27 cellular contexts compared by ENCODE assay signal in the genomic region with DNA sequence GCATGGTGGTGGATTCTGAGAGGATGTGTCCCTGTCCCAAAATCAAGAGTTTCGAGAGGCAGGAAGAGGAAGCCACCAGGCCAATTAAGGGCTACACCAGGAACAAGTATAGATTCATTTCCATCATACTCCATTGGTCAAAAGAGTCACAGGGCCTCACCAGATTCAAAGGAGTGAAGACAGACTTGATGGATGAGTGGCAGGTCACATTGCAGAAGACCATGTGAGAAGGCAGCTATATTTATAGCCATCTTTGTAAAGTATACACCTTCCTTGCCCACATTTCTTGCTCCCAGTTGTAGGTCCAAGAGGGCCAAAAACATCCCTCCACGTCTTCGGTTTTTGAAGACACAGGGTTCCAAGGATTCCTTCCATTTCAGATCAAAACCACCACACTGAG.
"Had no signal": no experiment of that assay in that cellular context is flagged by ENCODE, and none has a peak within 500 bp of the region (broad histone marks: within the 10 kb centered on the region; RNA-seq: fewer than 3 reads in every experiment).

No MANE protein-coding gene starts in this region.

- H3K79me2 ChIP-seq: parathyroid adenoma had no signal

- H3K36me3 Mint-ChIP-seq: naive thymus-derived CD4-positive, alpha-beta T cell; natural killer cell; stimulated activated effector memory CD8-positive, alpha-beta T cell treated with anti-CD3 and anti-CD28 coated beads, Interleukin-12 subunit alpha, Interleukin-12 subunit beta, amount 100 ng/mL, for 72 hours; stimulated activated naive B cell treated with anti-CD40 and anti-IgM and Interleukin-4, amounts not matched to agents 10 μg/mL and 1 μg/mL and 100 μg/mL, for 72 hours had no signal

- H3K4me1 Mint-ChIP-seq: natural killer cell; stimulated activated effector memory CD8-positive, alpha-beta T cell treated with anti-CD3 and anti-CD28 coated beads, Interleukin-12 subunit alpha, Interleukin-12 subunit beta, amount 100 ng/mL, for 72 hours; stimulated activated naive B cell treated with anti-CD40 and anti-IgM and Interleukin-4, amounts not matched to agents 10 μg/mL and 1 μg/mL and 100 μg/mL, for 72 hours had no signal

- H3K27ac ChIP-seq: ovary, parathyroid adenoma, psoas muscle, right lobe of liver, sigmoid colon, stomach, thoracic aorta, thyroid gland, tibial nerve, upper lobe of right lung, uterus had no signal

- DNase-seq: naive thymus-derived CD4-positive, alpha-beta T cell; natural killer cell; occipital lobe; ovary; posterior cingulate gyrus; psoas muscle; right cardiac atrium; right lobe of liver; sigmoid colon; small intestine; stimulated activated CD4-positive, alpha-beta T cell treated with anti-CD3 and anti-CD28 coated beads, Interleukin-15, amount 100 ng/mL, for 24 hours; stimulated activated CD4-positive, alpha-beta T cell treated with anti-CD3 and anti-CD28 coated beads, Interleukin-2, amount 100 ng/mL, for 24 hours; stimulated activated CD4-positive, alpha-beta T cell treated with anti-CD3 and anti-CD28 coated beads, Interleukin-2, amount 100 ng/mL, for 48 hours; stimulated activated CD4-positive, alpha-beta T cell treated with anti-CD3 and anti-CD28 coated beads, Interleukin-4, amount 100 ng/mL, for 24 hours; stimulated activated naive B cell treated with anti-CD40 and anti-IgM and Interleukin-4, amounts not matched to agents 10 μg/mL and 1 μg/mL and 100 μg/mL, for 72 hours; stimulated activated naive CD4-positive, alpha-beta T cell treated with Interleukin-2 at 50 U/mL for 16 hours; stomach; thyroid gland; trophoblast cell; upper lobe of right lung; uterus had no signal

- H3K27ac Mint-ChIP-seq: naive thymus-derived CD4-positive, alpha-beta T cell; natural killer cell; progenitor cell of endocrine pancreas; stimulated activated effector memory CD8-positive, alpha-beta T cell treated with anti-CD3 and anti-CD28 coated beads, Interleukin-12 subunit alpha, Interleukin-12 subunit beta, amount 100 ng/mL, for 72 hours; stimulated activated naive B cell treated with anti-CD40 and anti-IgM and Interleukin-4, amounts not matched to agents 10 μg/mL and 1 μg/mL and 100 μg/mL, for 72 hours; stimulated activated naive CD8-positive, alpha-beta T cell treated with anti-CD3 and anti-CD28 coated beads, Interleukin-15, Interleukin-2, amounts not matched to agents 100 ng/mL and 50 ng/mL, for 24 hours had no signal

- H3K9me3 ChIP-seq: ovary, right lobe of liver, thoracic aorta, thyroid gland, upper lobe of right lung had no signal

- FAIRE-seq: small intestine had no signal

- H3K4me1 ChIP-seq: parathyroid adenoma, psoas muscle, right lobe of liver, uterus had no signal

- ATAC-seq: naive thymus-derived CD4-positive, alpha-beta T cell; natural killer cell; right cardiac atrium; right lobe of liver; stimulated activated effector memory CD8-positive, alpha-beta T cell treated with anti-CD3 and anti-CD28 coated beads, Interleukin-12 subunit alpha, Interleukin-12 subunit beta, amount 100 ng/mL, for 72 hours; stimulated activated naive B cell treated with anti-CD40 and anti-IgM and Interleukin-4, amounts not matched to agents 10 μg/mL and 1 μg/mL and 100 μg/mL, for 72 hours; upper lobe of right lung had no signal

- H2AFZ ChIP-seq: parathyroid adenoma had no signal

- H3K4me3 ChIP-seq: ovary, psoas muscle, right lobe of liver, sigmoid colon, stomach, thoracic aorta, thyroid gland, tibial nerve, upper lobe of right lung, uterus had no signal

- H3K27me3 ChIP-seq: ovary, right lobe of liver, thyroid gland, upper lobe of right lung, uterus had no signal

- H3K4me3 Mint-ChIP-seq: naive thymus-derived CD4-positive, alpha-beta T cell; natural killer cell; stimulated activated effector memory CD8-positive, alpha-beta T cell treated with anti-CD3 and anti-CD28 coated beads, Interleukin-12 subunit alpha, Interleukin-12 subunit beta, amount 100 ng/mL, for 72 hours; stimulated activated naive B cell treated with anti-CD40 and anti-IgM and Interleukin-4, amounts not matched to agents 10 μg/mL and 1 μg/mL and 100 μg/mL, for 72 hours; stimulated activated naive CD8-positive, alpha-beta T cell treated with anti-CD3 and anti-CD28 coated beads, Interleukin-15, Interleukin-2, amounts not matched to agents 100 ng/mL and 50 ng/mL, for 24 hours had no signal

- H3K9ac ChIP-seq: parathyroid adenoma had no signal

- H3K9me3 Mint-ChIP-seq: natural killer cell; stimulated activated effector memory CD8-positive, alpha-beta T cell treated with anti-CD3 and anti-CD28 coated beads, Interleukin-12 subunit alpha, Interleukin-12 subunit beta, amount 100 ng/mL, for 72 hours; stimulated activated naive CD8-positive, alpha-beta T cell treated with anti-CD3 and anti-CD28 coated beads, Interleukin-15, Interleukin-2, amounts not matched to agents 100 ng/mL and 50 ng/mL, for 24 hours had no signal

- H3K36me3 ChIP-seq: ovary, right lobe of liver, sigmoid colon, stomach, thoracic aorta, thyroid gland, tibial nerve, upper lobe of right lung, uterus had no signal
